ENCODE assay signal across 8 cellular contexts in the genomic region with DNA sequence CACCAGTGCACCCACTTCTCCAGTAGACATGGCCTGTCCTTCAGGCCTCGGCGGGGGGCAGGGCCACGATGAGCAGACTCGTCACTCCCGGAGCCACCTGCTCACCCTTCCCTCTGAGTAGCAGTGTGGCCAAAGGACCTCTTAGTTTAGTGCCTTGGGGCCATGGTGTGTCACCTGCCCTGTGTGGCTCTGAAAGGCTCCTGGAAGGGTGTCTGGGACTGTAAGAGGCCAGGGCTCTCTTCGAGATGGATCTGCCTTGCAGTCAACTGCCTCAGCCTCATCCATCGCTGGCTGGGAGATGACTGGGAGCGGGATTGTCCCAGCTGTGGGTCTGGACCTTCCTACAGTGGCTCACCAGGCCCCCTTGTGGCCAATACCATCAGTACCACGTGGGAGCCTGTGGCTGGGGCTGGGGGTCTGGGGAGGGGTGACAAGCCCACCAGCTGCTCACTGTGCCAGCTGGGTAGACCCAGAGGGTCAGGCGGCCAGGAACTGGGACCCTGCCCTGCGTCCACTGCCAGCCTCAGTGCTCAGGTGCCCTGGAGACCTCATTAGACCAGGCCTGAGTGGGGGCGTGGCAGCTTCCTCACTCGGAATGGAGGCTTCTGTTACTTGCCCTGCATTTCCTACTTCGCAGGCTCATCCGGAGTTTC.
A peak's percentile ranks its signal among the peaks of the same experiment; 100 is the strongest.
DNase-seq lines count a peak whose midpoint lies in the region; ATAC-seq and TF ChIP-seq lines count a peak whose summit lies in the region.

No MANE protein-coding gene starts in this region.

- H3K4me3 ChIP-seq in IMR-90 (ENCODE audit: insufficient read depth, low read depth, low read length) (no peak overlapping the region), gastrocnemius medialis (no peak overlapping the region)

- no peak overlapping the region for H3K4ac ChIP-seq in IMR-90 (ENCODE audit: low read depth, low read length)

- intact Hi-C loops in IMR-90 (cut with micrococcal nuclease) = no loop called here
- intact Hi-C loops in gastrocnemius medialis (cut with DNase I; ENCODE audit: low total_unique reads) = loop anchor here (10.0 kb wide), 1 partner anchor 75 kb away; no protein-coding TSS in a partner anchor

- CTCF ChIA-PET in IMR-90 (lab: Yijun Ruan, JAX) = no interaction called here

- H3K14ac ChIP-seq in IMR-90 (replicated peaks; ENCODE audit: low read depth, low read length) = no peak overlapping the region

- no peaks in the 10 kb centered on the region for H3K9me1 ChIP-seq in IMR-90 (ENCODE audit: insufficient read depth, low read length)

- no peaks in the 10 kb centered on the region for H4K20me1 ChIP-seq in IMR-90 (ENCODE audit: insufficient read depth, low read length)

- no peak overlapping the region for H2AFZ ChIP-seq in IMR-90 (replicated peaks; ENCODE audit: low read length, poor library complexity)

- DNase-seq in D341Med (ENCODE audit: low spot score) (peak; percentile 73), IMR-90 (peak; percentile 39), foreskin keratinocyte (peak in 1 of 2 donors; percentile 29), gastrocnemius medialis (no peak), OCI-M2 (lab: John Stamatoyannopoulos, UW; ENCODE audit: unreplicated experiment) (no peak), NCI-H1436 treated with DMSO at 0.1 percent for 48 hours (lab: John Stamatoyannopoulos, UW) (no peak)
- peak; percentile 43 to 51 for DNase-seq in activated CD4-positive, alpha-beta T cell treated with anti-CD3 and anti-CD28 coated beads, Interleukin-2, amount 50 U/mL, for 48 hours

- H3K27ac ChIP-seq in IMR-90 (ENCODE audit: insufficient read depth, low read length) = no peak overlapping the region
- no peak overlapping the region for H3K27ac ChIP-seq in foreskin keratinocyte
- no peak overlapping the region for H3K27ac ChIP-seq in gastrocnemius medialis

- dilution Hi-C loops in IMR-90 (cut with HindIII; ENCODE audit: low sequenced_read_pairs, unreplicated experiment) = no loop called here

- no peak overlapping the region for H4K5ac ChIP-seq in IMR-90 (ENCODE audit: low read depth, low read length)

- no peak overlapping the region; a peak in 1 of 4 replicates for H4K8ac ChIP-seq in IMR-90 (ENCODE audit: low read depth in 2 of 2, low read length in 2 of 2)

- no peaks in the 10 kb centered on the region for H3K27me3 ChIP-seq in IMR-90 (ENCODE audit: control insufficient read depth, insufficient read depth, low read length)
- H3K27me3 ChIP-seq in foreskin keratinocyte = no peaks in the 10 kb centered on the region
- no peaks in the 10 kb centered on the region for H3K27me3 ChIP-seq in gastrocnemius medialis

- H2BK120ac ChIP-seq in IMR-90 (ENCODE audit: low read depth, low read length) = no peak overlapping the region

- H3K4me1 ChIP-seq in IMR-90 (ENCODE audit: control insufficient read depth, insufficient read depth, low read length) (no peaks in the 10 kb centered on the region), foreskin keratinocyte (peaks cover 13% of the 10 kb centered on the region), gastrocnemius medialis (no peaks in the 10 kb centered on the region)

- H3K36me3 ChIP-seq in IMR-90 (ENCODE audit: control insufficient read depth, insufficient read depth, low read length) (no peaks in the 10 kb centered on the region), gastrocnemius medialis (no peaks in the 10 kb centered on the region)

- no peak overlapping the region for H3K18ac ChIP-seq in IMR-90 (ENCODE audit: low read depth, low read length)

- no peak overlapping the region for H3K56ac ChIP-seq in IMR-90 (ENCODE audit: extremely low read depth, insufficient read depth, low read length)

- POLR2A ChIA-PET in IMR-90 (lab: Charles Lee; ENCODE audit: unreplicated experiment) = no interaction called here

- H2BK5ac ChIP-seq in IMR-90 (ENCODE audit: low read depth, low read length, poor library complexity, severe bottlenecking) = no peak overlapping the region

- peak; percentile 60 for TF ChIP-seq RAD21 in IMR-90 (IDR thresholded peaks at IDR 0.05; ENCODE audit: low read length)

- no peak overlapping the region for H4K91ac ChIP-seq in IMR-90 (ENCODE audit: insufficient read depth, low read depth, low read length)

- H3K79me1 ChIP-seq in IMR-90 (ENCODE audit: low read depth in 1 of 2, low read length in 2 of 2) = peaks cover 0 to 3% of the 10 kb centered on the region in 2 experiments; a peak in 1 of 4 replicates

- no peak overlapping the region for H3K4me2 ChIP-seq in IMR-90 (ENCODE audit: low read depth, low read length)

- H3K23ac ChIP-seq in IMR-90 (ENCODE audit: low read depth, low read length) = no peak overlapping the region

- H2BK20ac ChIP-seq in IMR-90 (ENCODE audit: low read depth, low read length) = no peak overlapping the region

- H3K9ac ChIP-seq in IMR-90 (ENCODE audit: low read depth, low read length) = no peak overlapping the region

- WGBS in IMR-90 (ENCODE audit: extremely low coverage in 2 of 2, insufficient read length in 1 of 2), 2 experiments = 70% methylated on average over 4 of the region's 15 CpGs; no CpG with 5 or more reads in 1 of the 2 experiments

- ATAC-seq in IMR-90 (ENCODE audit: low read depth) (peak; percentile 80), foreskin keratinocyte (peak; percentile 50), gastrocnemius medialis (no peak), HG02763 (IDR thresholded peaks at IDR 0.05; ENCODE audit: unreplicated experiment) (no peak)

- H3K9me3 ChIP-seq in IMR-90 (ENCODE audit: control insufficient read depth, insufficient read depth, low read length) = no peaks in the 10 kb centered on the region
- no peaks in the 10 kb centered on the region for H3K9me3 ChIP-seq in gastrocnemius medialis

- TF ChIP-seq CTCF in IMR-90 (conservative IDR thresholded peaks at IDR 0.05; ENCODE audit: low read depth, low read length) (peak; percentile 48), foreskin keratinocyte (conservative IDR thresholded peaks at IDR 0.05) (peak; percentile 78), gastrocnemius medialis (IDR thresholded peaks at IDR 0.05 in 4 of 5, conservative IDR thresholded peaks at IDR 0.05 in 1 of 5) (peak in 4 of 5 experiments; percentile 14 to 45 (median 42))

- H2BK15ac ChIP-seq in IMR-90 (ENCODE audit: low read depth, low read length) = no peak overlapping the region

- no TSS peak for BruUV-seq in IMR-90 (replicated peaks; lab: Mats Ljungman, UMichigan)

- no peak overlapping the region for H2AK9ac ChIP-seq in IMR-90 (replicated peaks; ENCODE audit: low read depth, low read length, poor library complexity)

- TF ChIP-seq POLR2A in IMR-90 (IDR thresholded peaks at IDR 0.05; ENCODE audit: low read depth, low read length) (no peak), gastrocnemius medialis (IDR thresholded peaks at IDR 0.05) (no peak)

- H2AK5ac ChIP-seq in IMR-90 (ENCODE audit: low read depth, low read length) = no peak overlapping the region

- in situ Hi-C loops in IMR-90 (cut with MboI; ENCODE audit: low sequenced_read_pairs) = no loop called here
- in situ Hi-C loops in gastrocnemius medialis (cut with MboI; ENCODE audit: low sequenced_read_pairs in 4 of 4) = no loop called here

TF ChIP-seq in IMR-90, 13 proteins besides CTCF, POLR2A, EP300 and RAD21:
- TF ChIP-seq, protein P1, sequence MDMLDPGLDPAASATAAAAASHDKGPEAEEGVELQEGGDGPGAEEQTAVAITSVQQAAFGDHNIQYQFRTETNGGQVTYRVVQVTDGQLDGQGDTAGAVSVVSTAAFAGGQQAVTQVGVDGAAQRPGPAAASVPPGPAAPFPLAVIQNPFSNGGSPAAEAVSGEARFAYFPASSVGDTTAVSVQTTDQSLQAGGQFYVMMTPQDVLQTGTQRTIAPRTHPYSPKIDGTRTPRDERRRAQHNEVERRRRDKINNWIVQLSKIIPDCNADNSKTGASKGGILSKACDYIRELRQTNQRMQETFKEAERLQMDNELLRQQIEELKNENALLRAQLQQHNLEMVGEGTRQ (IDR thresholded peaks at IDR 0.05; ENCODE audit: low read depth, low read length) = peak; percentile 36; the same call in 1 of the 2 replicates
- TF ChIP-seq MAFK (IDR thresholded peaks at IDR 0.05; ENCODE audit: low read depth, low read length) (no peak), BHLHE40 (IDR thresholded peaks at IDR 0.05; ENCODE audit: low read depth, low read length) (no peak), SMC3 (IDR thresholded peaks at IDR 0.05; ENCODE audit: low read depth, low read length) (peak; percentile 52), NFE2L2 (IDR thresholded peaks at IDR 0.05; ENCODE audit: low read depth, low read length) (no peak), CEBPB (IDR thresholded peaks at IDR 0.05; ENCODE audit: low read depth, low read length) (no peak), CHD1 (IDR thresholded peaks at IDR 0.05; ENCODE audit: low read depth, low read length) (no peak), MAZ (IDR thresholded peaks at IDR 0.05; ENCODE audit: borderline replicate concordance, low read depth, low read length) (no peak), RFX5 (IDR thresholded peaks at IDR 0.05; ENCODE audit: low read depth, low read length) (no peak), RCOR1 (IDR thresholded peaks at IDR 0.05; ENCODE audit: insufficient replicate concordance, low read length) (no peak), MXI1 (IDR thresholded peaks at IDR 0.05; ENCODE audit: borderline replicate concordance, low read depth, low read length) (no peak), FOS (IDR thresholded peaks at IDR 0.05; ENCODE audit: low read depth, low read length) (no peak)
- TF ChIP-seq, protein P2, sequence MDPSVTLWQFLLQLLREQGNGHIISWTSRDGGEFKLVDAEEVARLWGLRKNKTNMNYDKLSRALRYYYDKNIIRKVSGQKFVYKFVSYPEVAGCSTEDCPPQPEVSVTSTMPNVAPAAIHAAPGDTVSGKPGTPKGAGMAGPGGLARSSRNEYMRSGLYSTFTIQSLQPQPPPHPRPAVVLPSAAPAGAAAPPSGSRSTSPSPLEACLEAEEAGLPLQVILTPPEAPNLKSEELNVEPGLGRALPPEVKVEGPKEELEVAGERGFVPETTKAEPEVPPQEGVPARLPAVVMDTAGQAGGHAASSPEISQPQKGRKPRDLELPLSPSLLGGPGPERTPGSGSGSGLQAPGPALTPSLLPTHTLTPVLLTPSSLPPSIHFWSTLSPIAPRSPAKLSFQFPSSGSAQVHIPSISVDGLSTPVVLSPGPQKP (IDR thresholded peaks at IDR 0.05; ENCODE audit: borderline replicate concordance, low read depth, low read length) = no peak

Comparison
In these comparisons a context has a peak if more than half of its experiments do, and no peak if none do; other contexts are left out.
1. DNase-seq: peak in D341Med (single experiment), IMR-90 (single experiment) and activated CD4-positive, alpha-beta T cell treated with anti-CD3 and anti-CD28 coated beads, Interleukin-2, amount 50 U/mL, for 48 hours (2 of 2); none in gastrocnemius medialis (0 of 2), OCI-M2 (single experiment) and NCI-H1436 treated with DMSO at 0.1 percent for 48 hours (single experiment).
2. ATAC-seq: peak in IMR-90 (single experiment) and foreskin keratinocyte (single experiment); none in gastrocnemius medialis (0 of 2) and HG02763 (single experiment).
3. Peak in every context shown above with its lines, with median percentiles within 50 percentile points of each other: CTCF ChIP-seq.